13 cellular contexts compared by ENCODE assay signal in genomic region chr3:10390641-10391373, GRCh38.
A peak's percentile ranks its signal among the peaks of the same experiment; 100 is the strongest.
DNase-seq lines count a peak whose midpoint lies in the region; ATAC-seq and TF ChIP-seq lines count a peak whose summit lies in the region.
"Had no signal": no experiment of that assay in that cellular context is flagged by ENCODE, and none has a peak within 500 bp of the region (broad histone marks: within the 10 kb centered on the region; RNA-seq: fewer than 3 reads in every experiment).

No MANE protein-coding gene starts in this region.

- POLR2A ChIA-PET in CD4-positive, alpha-beta T cell (lab: Charles Lee), result interaction anchor here (1.2 to 1.5 kb wide), 2 partner anchors 46 to 70 kb away, joined by 3 read pairs; partner anchors contain the start of gene SEC13

- no peaks in the 10 kb centered on the region for H3K9me2 ChIP-seq in Karpas-422 (replicated peaks; ENCODE audit: insufficient read depth, low read length)

- H3K4me1 ChIP-seq in Karpas-422 (ENCODE audit: low read length), result peaks cover 77% of the 10 kb centered on the region

- no peaks in the 10 kb centered on the region for H3K27me3 ChIP-seq in CD4-positive, alpha-beta T cell (ENCODE audit: control insufficient read depth, insufficient read depth, low read length)
- no peaks in the 10 kb centered on the region for H3K27me3 ChIP-seq in Karpas-422 (ENCODE audit: low read length)

- H3K4me3 ChIP-seq in Karpas-422 (ENCODE audit: low read length), result peak overlapping the region; percentile 52

- DNase-seq in CD4-positive, alpha-beta T cell, result no peak
- DNase-seq in Karpas-422 (peak; percentile 53), nephron progenitor cell (no peak)
- no peak for DNase-seq in effector memory CD8-positive, alpha-beta T cell
- DNase-seq in stimulated activated naive CD4-positive, alpha-beta T cell treated with Interleukin-2 at 50 U/mL for 16 hours (lab: John Stamatoyannopoulos, UW), result no peak
- DNase-seq: ACHN, NCI-H1105 treated with DMSO at 0.1 percent for 48 hours, NCI-H187 treated with DMSO at 0.1 percent for 48 hours, NCI-H2171 treated with DMSO at 0.1 percent for 48 hours, NCI-H510A, NCI-H82 had no signal

- peaks cover 38% of the 10 kb centered on the region for H3K4me1 Mint-ChIP-seq in CD4-positive, alpha-beta T cell (ENCODE audit: low read depth)
- H3K4me1 Mint-ChIP-seq in effector memory CD8-positive, alpha-beta T cell (ENCODE audit: low read depth in 2 of 2), result peaks cover 30 to 61% of the 10 kb centered on the region in 2 donors
- H3K4me1 Mint-ChIP-seq in stimulated activated memory B cell treated with anti-CD40 and anti-IgM and Interleukin-4, amounts not matched to agents 10 μg/mL and 1 μg/mL and 100 μg/mL, for 72 hours, result peaks cover 94% of the 10 kb centered on the region
- no peaks in the 10 kb centered on the region for H3K4me1 Mint-ChIP-seq in nephron progenitor cell

- H4K20me1 ChIP-seq in Karpas-422 (ENCODE audit: insufficient read depth, low read depth, low read length), result no peaks in the 10 kb centered on the region

- intact Hi-C loops in CD4-positive, alpha-beta T cell (cut with DNase I, micrococcal nuclease), result no loop called here

- no peak for ATAC-seq in CD4-positive, alpha-beta T cell (ENCODE audit: poor library complexity)
- no peak for ATAC-seq in effector memory CD8-positive, alpha-beta T cell (replicated peaks)
- ATAC-seq in stimulated activated memory B cell treated with anti-CD40 and anti-IgM and Interleukin-4, amounts not matched to agents 10 μg/mL and 1 μg/mL and 100 μg/mL, for 72 hours, result no peak
- ATAC-seq in HG02970 (IDR thresholded peaks at IDR 0.05; ENCODE audit: low FRiP score, unreplicated experiment), result no peak

- no peaks in the 10 kb centered on the region for H3K9me3 Mint-ChIP-seq in CD4-positive, alpha-beta T cell
- no peaks in the 10 kb centered on the region for H3K9me3 Mint-ChIP-seq in effector memory CD8-positive, alpha-beta T cell
- H3K9me3 Mint-ChIP-seq in stimulated activated memory B cell treated with anti-CD40 and anti-IgM and Interleukin-4, amounts not matched to agents 10 μg/mL and 1 μg/mL and 100 μg/mL, for 72 hours, result no peaks in the 10 kb centered on the region
- H3K9me3 Mint-ChIP-seq in nephron progenitor cell, result no peaks in the 10 kb centered on the region

- no peak overlapping the region for H3K27ac ChIP-seq in CD4-positive, alpha-beta T cell (ENCODE audit: low read depth, low read length)
- peak overlapping the region; percentile 92 for H3K27ac ChIP-seq in Karpas-422 (ENCODE audit: low read length)

- no peak for TF ChIP-seq CTCF in CD4-positive, alpha-beta T cell (IDR thresholded peaks at IDR 0.05)
- TF ChIP-seq CTCF in nephron progenitor cell (IDR thresholded peaks at IDR 0.05), result no peak

- CTCF ChIA-PET in CD4-positive, alpha-beta T cell (lab: Charles Lee), result no interaction called here

- no peaks in the 10 kb centered on the region for H3K36me3 Mint-ChIP-seq in CD4-positive, alpha-beta T cell (ENCODE audit: low read depth)
- no peaks in the 10 kb centered on the region for H3K36me3 Mint-ChIP-seq in effector memory CD8-positive, alpha-beta T cell (ENCODE audit: insufficient read depth)
- no peaks in the 10 kb centered on the region for H3K36me3 Mint-ChIP-seq in stimulated activated memory B cell treated with anti-CD40 and anti-IgM and Interleukin-4, amounts not matched to agents 10 μg/mL and 1 μg/mL and 100 μg/mL, for 72 hours
- H3K36me3 Mint-ChIP-seq in nephron progenitor cell (ENCODE audit: low read depth), result no peaks in the 10 kb centered on the region

- H3K36me3 ChIP-seq in Karpas-422 (ENCODE audit: insufficient read depth, low read length), result no peaks in the 10 kb centered on the region

- peak overlapping the region; percentile 71 for H3K4me2 ChIP-seq in Karpas-422 (ENCODE audit: low read depth, low read length, poor library complexity, severe bottlenecking)

- no peak overlapping the region for H3K4me3 Mint-ChIP-seq in CD4-positive, alpha-beta T cell
- no peak overlapping the region for H3K4me3 Mint-ChIP-seq in effector memory CD8-positive, alpha-beta T cell
- H3K4me3 Mint-ChIP-seq in stimulated activated memory B cell treated with anti-CD40 and anti-IgM and Interleukin-4, amounts not matched to agents 10 μg/mL and 1 μg/mL and 100 μg/mL, for 72 hours, result no peak overlapping the region
- no peak overlapping the region for H3K4me3 Mint-ChIP-seq in nephron progenitor cell

- H3K27me3 Mint-ChIP-seq in CD4-positive, alpha-beta T cell, result no peaks in the 10 kb centered on the region
- H3K27me3 Mint-ChIP-seq in effector memory CD8-positive, alpha-beta T cell, result no peaks in the 10 kb centered on the region
- H3K27me3 Mint-ChIP-seq in stimulated activated memory B cell treated with anti-CD40 and anti-IgM and Interleukin-4, amounts not matched to agents 10 μg/mL and 1 μg/mL and 100 μg/mL, for 72 hours, result no peaks in the 10 kb centered on the region
- H3K27me3 Mint-ChIP-seq in nephron progenitor cell (ENCODE audit: low read depth, poor library complexity), result peaks cover 39% of the 10 kb centered on the region

- no peaks in the 10 kb centered on the region for H3K9me3 ChIP-seq in CD4-positive, alpha-beta T cell (ENCODE audit: control insufficient read depth, low read length)
- H3K9me3 ChIP-seq in Karpas-422 (ENCODE audit: low read length), result no peaks in the 10 kb centered on the region

- H3K79me2 ChIP-seq in Karpas-422 (ENCODE audit: low read length), result no peaks in the 10 kb centered on the region

- peak overlapping the region; percentile 77; the same call in 1 of the 2 replicates for H2AFZ ChIP-seq in Karpas-422 (ENCODE audit: low read length)

- H3K27ac Mint-ChIP-seq in CD4-positive, alpha-beta T cell, result peak overlapping the region; percentile 55
- H3K27ac Mint-ChIP-seq in effector memory CD8-positive, alpha-beta T cell, result peak overlapping the region; percentile 41 to 72
- peak overlapping the region; percentile 90 for H3K27ac Mint-ChIP-seq in stimulated activated memory B cell treated with anti-CD40 and anti-IgM and Interleukin-4, amounts not matched to agents 10 μg/mL and 1 μg/mL and 100 μg/mL, for 72 hours
- no peak overlapping the region for H3K27ac Mint-ChIP-seq in nephron progenitor cell

- H3K9ac ChIP-seq in Karpas-422 (ENCODE audit: low read length), result peak overlapping the region; percentile 63
